In genomic region chr18:62329676-62330454, GRCh38 we compare ENCODE assay signal across 9 cellular contexts. TPM values are rescaled to one million over a fixed set of nuclear protein-coding genes. Genes with fewer than 3 reads are reported as not detected.
DNase-seq lines count a peak whose midpoint lies in the region; ATAC-seq, FAIRE-seq and TF ChIP-seq lines count a peak whose summit lies in the region.
"Had no signal": no experiment of that assay in that cellular context is flagged by ENCODE, and none has a peak within 500 bp of the region (broad histone marks: within the 10 kb centered on the region; RNA-seq: fewer than 3 reads in every experiment).

No MANE protein-coding gene starts in this region.

- DNase-seq in Calu3 (peak; percentile 74), LHCN-M2 (ENCODE audit: low read depth) (peak; percentile 44), GM12878 (ENCODE audit: low read depth, low spot score) (no peak), mucosa of descending colon (peak; percentile 65 to 76 (median 70)), AML-193 (lab: John Stamatoyannopoulos, UW) (no peak), NCI-H187 treated with DMSO at 0.1 percent for 48 hours (lab: John Stamatoyannopoulos, UW) (no peak), medulla oblongata (ENCODE audit: extremely low spot score) (no peak)

- intact Hi-C loops in Calu3 (cut with micrococcal nuclease; ENCODE audit: unreplicated experiment), result loop anchor here (2.0 to 5.0 kb wide), 3 partner anchors 91 to 387 kb away; partner anchors contain the start of gene PHLPP1
- intact Hi-C loops in GM12878 (cut with micrococcal nuclease; ENCODE audit: unreplicated experiment), result loop anchor here (5.0 to 10.0 kb wide), 3 partner anchors 143 to 255 kb away; partner anchors contain the start of genes PIGN, RELCH and ZCCHC2
- intact Hi-C loops in mucosa of descending colon (cut with DNase I, micrococcal nuclease), result no loop called here

- no peaks in the 10 kb centered on the region for H3K9me3 Mint-ChIP-seq in Calu3 (ENCODE audit: low read depth, unreplicated experiment)

- in situ Hi-C loops in GM12878 (cut with MboI), result no loop called here

- CTCF ChIA-PET in Calu3 (lab: Charles Lee), result interaction anchor here (0.9 to 3.6 kb wide), 6 partner anchors 10 to 385 kb away, joined by 3 to 21 read pairs (median 4); no protein-coding TSS in a partner anchor
- CTCF ChIA-PET in GM12878 (lab: Yijun Ruan, JAX), result interaction anchor here (0.8 to 2.3 kb wide), 3 partner anchors 12 to 89 kb away, joined by 3 to 10 read pairs (median 3); no protein-coding TSS in a partner anchor

- BruUV-seq in Calu3 (replicated peaks; lab: Mats Ljungman, UMichigan) (no TSS peak), GM12878 (replicated peaks; lab: Mats Ljungman, UMichigan) (no TSS peak)

- no peak for FAIRE-seq in GM12878 (lab: Jason Lieb, UNC)
- FAIRE-seq: TTC549 had no signal

- no peak overlapping the region for H3K27ac ChIP-seq in GM12878 (ENCODE audit: control insufficient read depth, insufficient read depth)

- H3K79me2 ChIP-seq in GM12878 (ENCODE audit: control insufficient read depth, insufficient read depth, low read length), result no peaks in the 10 kb centered on the region

- SMC1A ChIA-PET in GM12878 (lab: Charles Lee; ENCODE audit: uncharacterized antibody, unreplicated experiment), result interaction anchor here (0.5 to 1.7 kb wide), 6 partner anchors 9 to 1173 kb away, joined by 3 to 6 read pairs (median 3); no protein-coding TSS in a partner anchor

- ATAC-seq in GM12878 (peak; percentile 26), mucosa of descending colon (peak; percentile 56), HG03354 (IDR thresholded peaks at IDR 0.05; ENCODE audit: poor library complexity, severe bottlenecking, unreplicated experiment) (no peak)

- no peak overlapping the region for H3K4me2 ChIP-seq in GM12878 (ENCODE audit: control insufficient read depth, insufficient read depth)

- H3K36me3 ChIP-seq in GM12878 (ENCODE audit: control insufficient read depth in 2 of 2, insufficient read depth in 2 of 2, low read length in 1 of 2) (no peaks in the 10 kb centered on the region), mucosa of descending colon (ENCODE audit: low read depth) (no peaks in the 10 kb centered on the region)

- no peaks in the 10 kb centered on the region for H3K27me3 Mint-ChIP-seq in Calu3 (ENCODE audit: unreplicated experiment)

- WGBS in GM12878 (ENCODE audit: insufficient coverage, insufficient replicate concordance, low lambda C conversion rate, missing lambda C conversion rate), result 61% methylated on average over 16 of the region's 16 CpGs

- peaks cover 0 to 8% of the 10 kb centered on the region in 2 experiments; a peak in 1 of 4 replicates for H3K27me3 ChIP-seq in GM12878 (replicated peaks in 1 of 2; ENCODE audit: control insufficient read depth in 2 of 2, insufficient read depth in 2 of 2, low read length in 1 of 2)

- H4K20me1 ChIP-seq in GM12878 (ENCODE audit: control insufficient read depth, insufficient read depth), result no peaks in the 10 kb centered on the region

- H3K9ac ChIP-seq in GM12878 (ENCODE audit: control insufficient read depth, insufficient read depth, low read length), result no peak overlapping the region

- peaks cover 68% of the 10 kb centered on the region for H3K36me3 Mint-ChIP-seq in Calu3 (ENCODE audit: insufficient read depth, unreplicated experiment)

- peaks cover 72% of the 10 kb centered on the region for H3K4me1 Mint-ChIP-seq in Calu3 (ENCODE audit: low read depth, unreplicated experiment)

- peak overlapping the region; percentile 90 for H3K4me3 Mint-ChIP-seq in Calu3 (ENCODE audit: low read depth, unreplicated experiment)

- H3K4me3 ChIP-seq in GM12878 (no peak overlapping the region), mucosa of descending colon (no peak overlapping the region)

- TF ChIP-seq CTCF in Calu3 (IDR thresholded peaks at IDR 0.05; ENCODE audit: unreplicated experiment) (no peak), GM12878 (IDR thresholded peaks at IDR 0.05 in 2 of 3, conservative IDR thresholded peaks at IDR 0.05 in 1 of 3; ENCODE audit: control insufficient read depth in 2 of 3, extremely low read depth in 1 of 3, insufficient read depth in 1 of 3, low read depth in 3 of 3, low read length in 3 of 3) (no peak), mucosa of descending colon (IDR thresholded peaks at IDR 0.05) (no peak)

- RAD21 ChIA-PET in GM12878 (lab: Charles Lee; ENCODE audit: unreplicated experiment), result interaction anchor here (1.4 kb wide), 1 partner anchor 91 kb away, joined by 7 read pairs; no protein-coding TSS in a partner anchor

- peaks cover 9% of the 10 kb centered on the region for H3K4me1 ChIP-seq in GM12878 (ENCODE audit: control insufficient read depth, insufficient read depth, low read length)
- H3K4me1 ChIP-seq in mucosa of descending colon (ENCODE audit: low read depth), result peaks cover 39% of the 10 kb centered on the region

- H3K9me3 ChIP-seq in GM12878 (replicated peaks; ENCODE audit: control insufficient read depth, insufficient read depth, low read length) (no peaks in the 10 kb centered on the region), mucosa of descending colon (no peaks in the 10 kb centered on the region)

- no peak for TF ChIP-seq POLR2A in GM12878 (IDR thresholded peaks at IDR 0.05; ENCODE audit: low read depth, low read length)

- H3K27ac Mint-ChIP-seq in Calu3 (ENCODE audit: unreplicated experiment), result peak overlapping the region; percentile 79

- POLR2A ChIA-PET in GM12878 (lab: Charles Lee), result interaction anchor here (1.1 kb wide), 1 partner anchor 30 kb away, joined by 3 read pairs; no protein-coding TSS in a partner anchor

- H2AFZ ChIP-seq in GM12878 (ENCODE audit: control insufficient read depth, low read depth, low read length), result no peak overlapping the region

- no peak for TF ChIP-seq RAD21 in GM12878 (IDR thresholded peaks at IDR 0.05; ENCODE audit: insufficient read depth, low read depth, low read length)

- no peak for TF ChIP-seq EP300 in GM12878 (IDR thresholded peaks at IDR 0.05; ENCODE audit: borderline replicate concordance in 1 of 2, control insufficient read depth in 1 of 2, low read depth in 2 of 2, low read length in 2 of 2)

TF ChIP-seq in GM12878, 131 proteins besides CTCF, POLR2A, EP300 and RAD21:
- peak in 1 of 2 experiments; percentile 41; a peak in 2 of 4 replicates for TF ChIP-seq BHLHE40 (IDR thresholded peaks at IDR 0.05; ENCODE audit: borderline replicate concordance in 1 of 2, low read depth in 2 of 2, low read length in 1 of 2)
- no peak for TF ChIP-seq SKIL (IDR thresholded peaks at IDR 0.05; ENCODE audit: low read depth, poor library complexity, severe bottlenecking)

RNA-seq across cellular contexts. Expression of gene TNFRSF11A, which starts 4.8 kb away (rescaled TPM):
- total RNA-seq in Calu3 (2022), result 94.6 and 126 TPM in 2 replicates
- 0.06 TPM in 2 replicates for total RNA-seq in LHCN-M2 (2014; rRNA removed)
- polyA plus RNA-seq in LHCN-M2 (2012), result not detected
- total RNA-seq in GM12878 (2013; cell fraction: nucleolus; rRNA removed), result 15.6 and 21.1 TPM in 2 replicates
- 0.11 TPM in 2 replicates for total RNA-seq in GM12878 (2014; rRNA removed)
- 0.09 and 0.45 TPM in 2 replicates for total RNA-seq in GM12878 (2014; rRNA removed; fragmentation: Illumina TruSeq; extraction: Trizol)
- 0.18 and 0.56 TPM in 2 replicates for total RNA-seq in GM12878 (2021)
- 0.17 TPM for polyA plus RNA-seq in GM12878 (2011; ENCODE audit: low read depth)
- 3.2 and 4.0 TPM in 2 replicates for polyA plus RNA-seq in GM12878 (2011; rRNA removed)
- 4.0 and 4.8 TPM in 2 replicates for polyA plus RNA-seq in GM12878 (2011; cell fraction: cytosol; rRNA removed)
- polyA plus RNA-seq in GM12878 (2011; cell fraction: nucleus; rRNA removed), result 4.5 and 5.4 TPM in 2 replicates
- polyA plus RNA-seq in GM12878 (2012), result 0.11 and 0.65 TPM in 2 replicates
- polyA plus RNA-seq in GM12878 (2014; fragmentation: Illumina TruSeq; extraction: Trizol), result 0.06 and 0.07 TPM in 2 replicates
- polyA plus RNA-seq in GM12878 (2014; fragmentation: Nextera tagmentation; extraction: Ambion mirVana), result under 1 TPM; 0.07 to 0.10 TPM
- 0.09 and 0.29 TPM in 2 replicates for polyA plus RNA-seq in GM12878 (2014; rRNA removed)
- polyA plus RNA-seq in GM12878 (2016; fragmentation: Nextera tagmentation; extraction: Ambion mirVana), result under 1 TPM; 0.28 to 0.35 TPM
- 4.2 and 4.6 TPM in 2 replicates for polyA minus RNA-seq in GM12878 (2011; rRNA and poly(A)+ RNA removed)
- 0.42 and 1.1 TPM in 2 replicates for polyA minus RNA-seq in GM12878 (2011; cell fraction: cytosol; rRNA and poly(A)+ RNA removed)
- polyA minus RNA-seq in GM12878 (2011; cell fraction: nucleus; rRNA and poly(A)+ RNA removed), result 4.8 and 6.1 TPM in 2 replicates
- 10 to 100 TPM; 23.3 to 87.3 (median 59.3) TPM for total RNA-seq in mucosa of descending colon

Comparison
In these comparisons a context has a peak if more than half of its experiments do, and no peak if none do; other contexts are left out.
1. DNase-seq: peak in Calu3 (single experiment), LHCN-M2 (single experiment) and mucosa of descending colon (3 of 3); none in GM12878 (single experiment), AML-193 (0 of 2), NCI-H187 treated with DMSO at 0.1 percent for 48 hours (single experiment) and medulla oblongata (single experiment).
2. intact Hi-C loops: an anchor here in Calu3 (2.0 to 5.0 kb wide) and GM12878 (5.0 to 10.0 kb wide); none called in mucosa of descending colon.